7 cellular contexts compared by ENCODE assay signal in genomic region chr3:52453496-52454234, GRCh38. TPM values are rescaled to one million over a fixed set of nuclear protein-coding genes. Genes with fewer than 3 reads are reported as not detected.
DNase-seq lines count a peak whose midpoint lies in the region; FAIRE-seq and TF ChIP-seq lines count a peak whose summit lies in the region.

Gene TNNC1, minus strand, starts transcription at chr3:52454041. Its CDS starts 26 bp downstream, at chr3:52454015.

- H3K36me3 ChIP-seq in astrocyte (ENCODE audit: insufficient read depth, low read length) (peaks cover 11% of the 10 kb centered on the region), suprapubic skin (peaks cover 4% of the 10 kb centered on the region)

- H3K27ac Mint-ChIP-seq in astrocyte (ENCODE audit: unreplicated experiment): peak within 1 kb of the TSS; percentile 72

- H3K9me3 ChIP-seq in astrocyte (ENCODE audit: insufficient read depth, low read depth, low read length) (no peaks in the 10 kb centered on the region), suprapubic skin (no peaks in the 10 kb centered on the region)

- H3K4me2 ChIP-seq in astrocyte (ENCODE audit: low read length): peak within 1 kb of the TSS; percentile 98

- FAIRE-seq in astrocyte (lab: Jason Lieb, UNC) (no peak), frontal cortex (lab: Jason Lieb, UNC) (no peak)

- H3K27me3 Mint-ChIP-seq in astrocyte (ENCODE audit: low read depth, unreplicated experiment): peaks cover 4% of the 10 kb centered on the region

- H3K36me3 Mint-ChIP-seq in astrocyte (ENCODE audit: low read depth, unreplicated experiment): peaks cover 9% of the 10 kb centered on the region

- H3K4me1 Mint-ChIP-seq in astrocyte (ENCODE audit: low read depth, unreplicated experiment): peaks cover 19% of the 10 kb centered on the region

- TF ChIP-seq EP300 in suprapubic skin (IDR thresholded peaks at IDR 0.05): no peak

- peak within 1 kb of the TSS; percentile 93 for H2AFZ ChIP-seq in astrocyte (ENCODE audit: low read depth, low read length)

- peak within 1 kb of the TSS; percentile 64 for H3K4me3 ChIP-seq in Jurkat, Clone E6-1 (ENCODE audit: low read length)
- H3K4me3 ChIP-seq in astrocyte (ENCODE audit: insufficient read depth, low read depth, low read length): no peak within 1 kb of the TSS
- H3K4me3 ChIP-seq in suprapubic skin: peak within 1 kb of the TSS; percentile 88

- no peaks in the 10 kb centered on the region for H3K9me3 Mint-ChIP-seq in astrocyte (ENCODE audit: unreplicated experiment)

- H3K4me1 ChIP-seq in astrocyte (ENCODE audit: insufficient read depth, low read length) (peaks cover 27% of the 10 kb centered on the region), suprapubic skin (peaks cover 49% of the 10 kb centered on the region)

- H3K4me3 Mint-ChIP-seq in astrocyte (ENCODE audit: unreplicated experiment): peak within 1 kb of the TSS; percentile 89

- H3K79me2 ChIP-seq in astrocyte (ENCODE audit: insufficient read depth, low read length): peaks cover 37% of the 10 kb centered on the region

- no peaks in the 10 kb centered on the region for H3K27me3 ChIP-seq in astrocyte (ENCODE audit: insufficient read depth, low read length)
- no peaks in the 10 kb centered on the region for H3K27me3 ChIP-seq in layer of hippocampus (ENCODE audit: control insufficient read depth, insufficient read depth, low read length)
- no peaks in the 10 kb centered on the region for H3K27me3 ChIP-seq in suprapubic skin

- H3K27ac ChIP-seq in astrocyte (ENCODE audit: low read depth, low read length) (no peak within 1 kb of the TSS), layer of hippocampus (ENCODE audit: low read depth, low read length) (peak within 1 kb of the TSS; percentile 98), suprapubic skin (peak within 1 kb of the TSS; percentile 94)

- TF ChIP-seq CTCF in astrocyte (IDR thresholded peaks at IDR 0.05; ENCODE audit: insufficient read depth, low read depth, low read length) (no peak), suprapubic skin (IDR thresholded peaks at IDR 0.05) (no peak)

- DNase-seq in Jurkat, Clone E6-1 (ENCODE audit: low read depth, low spot score): no peak
- DNase-seq in astrocyte (ENCODE audit: low read depth): no peak
- DNase-seq in suprapubic skin (ENCODE audit: low spot score in 2 of 2): no peak
- no peak for DNase-seq in frontal cortex (ENCODE audit: low spot score in 2 of 2)
- DNase-seq in stimulated activated CD4-positive, alpha-beta T cell treated with anti-CD3 and anti-CD28 coated beads, Interleukin-4, amount 100 ng/mL, for 1 hour: no peak
- no peak for DNase-seq in NCI-H128 (lab: John Stamatoyannopoulos, UW; ENCODE audit: unreplicated experiment)

- TF ChIP-seq POLR2A in suprapubic skin (IDR thresholded peaks at IDR 0.05): no peak

- 69% methylated on average over 15 of the region's 16 CpGs for WGBS in suprapubic skin

- peaks cover 25% of the 10 kb centered on the region for H4K20me1 ChIP-seq in astrocyte (ENCODE audit: insufficient read depth, low read length)

- H3K9ac ChIP-seq in astrocyte (ENCODE audit: low read length): peak within 1 kb of the TSS; percentile 91

RNA-seq across cellular contexts. Expression of gene TNNC1, which starts in this region (rescaled TPM):
- 3.8 TPM for polyA plus RNA-seq in Jurkat, Clone E6-1 (2012; ENCODE audit: insufficient read depth, insufficient read length)
- 5.4 and 12.4 TPM in 2 replicates for total RNA-seq in astrocyte
- 10 to 100 TPM in 1 of 4 donors, 1 to 10 TPM in 3; 1.4 to 15.9 (median 8.4) TPM for total RNA-seq in suprapubic skin
- 0.41 TPM for total RNA-seq in frontal cortex
